Comparison of ENCODE assay signal across 1 cellular context in the genomic region with DNA sequence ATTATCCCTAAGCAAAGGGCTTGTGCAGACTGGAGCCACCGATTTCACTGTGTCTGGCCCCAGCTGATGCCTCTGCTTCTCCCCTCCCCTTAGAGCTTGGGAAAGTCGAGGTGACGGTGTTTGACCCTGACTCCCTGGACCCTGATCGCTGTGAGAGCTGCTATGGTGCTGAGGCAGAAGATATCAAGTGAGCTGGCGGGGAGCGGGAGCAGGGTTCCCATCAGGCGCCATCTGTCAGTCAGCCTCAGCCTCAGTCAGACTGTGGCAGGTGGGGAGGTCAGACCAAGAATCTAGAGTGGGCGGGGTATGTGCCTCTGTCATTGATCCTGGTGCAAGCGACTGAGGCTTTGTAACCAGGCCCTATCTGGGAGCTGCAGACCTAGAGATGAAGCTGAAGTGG.
TF ChIP-seq lines count a peak whose summit lies in the region.

No MANE protein-coding gene starts in this region.

TF ChIP-seq in HepG2, 621 proteins besides CTCF, POLR2A, EP300 and RAD21 (continued from another document):
- TF ChIP-seq, protein P1, sequence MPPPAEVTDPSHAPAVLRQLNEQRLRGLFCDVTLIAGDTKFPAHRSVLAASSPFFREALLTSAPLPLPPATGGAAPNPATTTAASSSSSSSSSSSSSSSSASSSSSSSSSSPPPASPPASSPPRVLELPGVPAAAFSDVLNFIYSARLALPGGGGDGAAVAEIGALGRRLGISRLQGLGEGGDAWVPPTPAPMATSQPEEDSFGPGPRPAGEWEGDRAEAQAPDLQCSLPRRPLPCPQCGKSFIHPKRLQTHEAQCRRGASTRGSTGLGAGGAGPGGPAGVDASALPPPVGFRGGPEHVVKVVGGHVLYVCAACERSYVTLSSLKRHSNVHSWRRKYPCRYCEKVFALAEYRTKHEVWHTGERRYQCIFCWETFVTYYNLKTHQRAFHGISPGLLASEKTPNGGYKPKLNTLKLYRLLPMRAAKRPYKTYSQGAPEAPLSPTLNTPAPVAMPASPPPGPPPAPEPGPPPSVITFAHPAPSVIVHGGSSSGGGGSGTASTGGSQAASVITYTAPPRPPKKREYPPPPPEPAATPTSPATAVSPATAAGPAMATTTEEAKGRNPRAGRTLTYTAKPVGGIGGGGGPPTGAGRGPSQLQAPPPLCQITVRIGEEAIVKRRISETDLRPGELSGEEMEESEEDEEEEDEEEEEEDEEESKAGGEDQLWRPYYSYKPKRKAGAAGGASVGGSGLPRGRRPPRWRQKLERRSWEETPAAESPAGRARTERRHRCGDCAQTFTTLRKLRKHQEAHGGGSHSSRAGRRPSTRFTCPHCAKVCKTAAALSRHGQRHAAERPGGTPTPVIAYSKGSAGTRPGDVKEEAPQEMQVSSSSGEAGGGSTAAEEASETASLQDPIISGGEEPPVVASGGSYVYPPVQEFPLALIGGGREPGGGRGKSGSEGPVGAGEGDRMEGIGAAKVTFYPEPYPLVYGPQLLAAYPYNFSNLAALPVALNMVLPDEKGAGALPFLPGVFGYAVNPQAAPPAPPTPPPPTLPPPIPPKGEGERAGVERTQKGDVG (CRISPR knock-in tag; IDR thresholded peaks at IDR 0.05; ENCODE audit: borderline replicate concordance), result peak; percentile 55; the same call in 1 of the 2 replicates
- TF ChIP-seq, protein P2, sequence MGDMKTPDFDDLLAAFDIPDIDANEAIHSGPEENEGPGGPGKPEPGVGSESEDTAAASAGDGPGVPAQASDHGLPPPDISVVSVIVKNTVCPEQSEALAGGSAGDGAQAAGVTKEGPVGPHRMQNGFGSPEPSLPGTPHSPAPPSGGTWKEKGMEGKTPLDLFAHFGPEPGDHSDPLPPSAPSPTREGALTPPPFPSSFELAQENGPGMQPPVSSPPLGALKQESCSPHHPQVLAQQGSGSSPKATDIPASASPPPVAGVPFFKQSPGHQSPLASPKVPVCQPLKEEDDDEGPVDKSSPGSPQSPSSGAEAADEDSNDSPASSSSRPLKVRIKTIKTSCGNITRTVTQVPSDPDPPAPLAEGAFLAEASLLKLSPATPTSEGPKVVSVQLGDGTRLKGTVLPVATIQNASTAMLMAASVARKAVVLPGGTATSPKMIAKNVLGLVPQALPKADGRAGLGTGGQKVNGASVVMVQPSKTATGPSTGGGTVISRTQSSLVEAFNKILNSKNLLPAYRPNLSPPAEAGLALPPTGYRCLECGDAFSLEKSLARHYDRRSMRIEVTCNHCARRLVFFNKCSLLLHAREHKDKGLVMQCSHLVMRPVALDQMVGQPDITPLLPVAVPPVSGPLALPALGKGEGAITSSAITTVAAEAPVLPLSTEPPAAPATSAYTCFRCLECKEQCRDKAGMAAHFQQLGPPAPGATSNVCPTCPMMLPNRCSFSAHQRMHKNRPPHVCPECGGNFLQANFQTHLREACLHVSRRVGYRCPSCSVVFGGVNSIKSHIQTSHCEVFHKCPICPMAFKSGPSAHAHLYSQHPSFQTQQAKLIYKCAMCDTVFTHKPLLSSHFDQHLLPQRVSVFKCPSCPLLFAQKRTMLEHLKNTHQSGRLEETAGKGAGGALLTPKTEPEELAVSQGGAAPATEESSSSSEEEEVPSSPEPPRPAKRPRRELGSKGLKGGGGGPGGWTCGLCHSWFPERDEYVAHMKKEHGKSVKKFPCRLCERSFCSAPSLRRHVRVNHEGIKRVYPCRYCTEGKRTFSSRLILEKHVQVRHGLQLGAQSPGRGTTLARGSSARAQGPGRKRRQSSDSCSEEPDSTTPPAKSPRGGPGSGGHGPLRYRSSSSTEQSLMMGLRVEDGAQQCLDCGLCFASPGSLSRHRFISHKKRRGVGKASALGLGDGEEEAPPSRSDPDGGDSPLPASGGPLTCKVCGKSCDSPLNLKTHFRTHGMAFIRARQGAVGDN (CRISPR knock-in tag; IDR thresholded peaks at IDR 0.05), result 0 out of 2 replicates have a peak, but pooled peaks have one; percentile 20
- TF ChIP-seq ZNF563 (CRISPR knock-in tag; IDR thresholded peaks at IDR 0.05) (0 out of 2 replicates have a peak, but pooled peaks have one; percentile 22), GPN1 (CRISPR knock-in tag; IDR thresholded peaks at IDR 0.05; ENCODE audit: borderline replicate concordance) (no peak), TCF7L2 (IDR thresholded peaks at IDR 0.05; ENCODE audit: low read depth, low read length) (no peak), ZNF713 (CRISPR knock-in tag; IDR thresholded peaks at IDR 0.05) (no peak), PCBP1 (IDR thresholded peaks at IDR 0.05; ENCODE audit: borderline replicate concordance, low read depth, low read length) (no peak)
- TF ChIP-seq, protein P3, sequence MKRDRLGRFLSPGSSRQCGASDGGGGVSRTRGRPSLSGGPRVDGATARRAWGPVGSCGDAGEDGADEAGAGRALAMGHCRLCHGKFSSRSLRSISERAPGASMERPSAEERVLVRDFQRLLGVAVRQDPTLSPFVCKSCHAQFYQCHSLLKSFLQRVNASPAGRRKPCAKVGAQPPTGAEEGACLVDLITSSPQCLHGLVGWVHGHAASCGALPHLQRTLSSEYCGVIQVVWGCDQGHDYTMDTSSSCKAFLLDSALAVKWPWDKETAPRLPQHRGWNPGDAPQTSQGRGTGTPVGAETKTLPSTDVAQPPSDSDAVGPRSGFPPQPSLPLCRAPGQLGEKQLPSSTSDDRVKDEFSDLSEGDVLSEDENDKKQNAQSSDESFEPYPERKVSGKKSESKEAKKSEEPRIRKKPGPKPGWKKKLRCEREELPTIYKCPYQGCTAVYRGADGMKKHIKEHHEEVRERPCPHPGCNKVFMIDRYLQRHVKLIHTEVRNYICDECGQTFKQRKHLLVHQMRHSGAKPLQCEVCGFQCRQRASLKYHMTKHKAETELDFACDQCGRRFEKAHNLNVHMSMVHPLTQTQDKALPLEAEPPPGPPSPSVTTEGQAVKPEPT (CRISPR knock-in tag; IDR thresholded peaks at IDR 0.05; ENCODE audit: low read depth), result no peak
- TF ChIP-seq, protein P4, sequence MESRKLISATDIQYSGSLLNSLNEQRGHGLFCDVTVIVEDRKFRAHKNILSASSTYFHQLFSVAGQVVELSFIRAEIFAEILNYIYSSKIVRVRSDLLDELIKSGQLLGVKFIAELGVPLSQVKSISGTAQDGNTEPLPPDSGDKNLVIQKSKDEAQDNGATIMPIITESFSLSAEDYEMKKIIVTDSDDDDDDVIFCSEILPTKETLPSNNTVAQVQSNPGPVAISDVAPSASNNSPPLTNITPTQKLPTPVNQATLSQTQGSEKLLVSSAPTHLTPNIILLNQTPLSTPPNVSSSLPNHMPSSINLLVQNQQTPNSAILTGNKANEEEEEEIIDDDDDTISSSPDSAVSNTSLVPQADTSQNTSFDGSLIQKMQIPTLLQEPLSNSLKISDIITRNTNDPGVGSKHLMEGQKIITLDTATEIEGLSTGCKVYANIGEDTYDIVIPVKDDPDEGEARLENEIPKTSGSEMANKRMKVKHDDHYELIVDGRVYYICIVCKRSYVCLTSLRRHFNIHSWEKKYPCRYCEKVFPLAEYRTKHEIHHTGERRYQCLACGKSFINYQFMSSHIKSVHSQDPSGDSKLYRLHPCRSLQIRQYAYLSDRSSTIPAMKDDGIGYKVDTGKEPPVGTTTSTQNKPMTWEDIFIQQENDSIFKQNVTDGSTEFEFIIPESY (CRISPR knock-in tag; IDR thresholded peaks at IDR 0.05), result peak; percentile 19; the same call in 1 of the 2 replicates
- TF ChIP-seq, protein P5, sequence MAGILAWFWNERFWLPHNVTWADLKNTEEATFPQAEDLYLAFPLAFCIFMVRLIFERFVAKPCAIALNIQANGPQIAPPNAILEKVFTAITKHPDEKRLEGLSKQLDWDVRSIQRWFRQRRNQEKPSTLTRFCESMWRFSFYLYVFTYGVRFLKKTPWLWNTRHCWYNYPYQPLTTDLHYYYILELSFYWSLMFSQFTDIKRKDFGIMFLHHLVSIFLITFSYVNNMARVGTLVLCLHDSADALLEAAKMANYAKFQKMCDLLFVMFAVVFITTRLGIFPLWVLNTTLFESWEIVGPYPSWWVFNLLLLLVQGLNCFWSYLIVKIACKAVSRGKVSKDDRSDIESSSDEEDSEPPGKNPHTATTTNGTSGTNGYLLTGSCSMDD (CRISPR knock-in tag; IDR thresholded peaks at IDR 0.05), result no peak
